Comparison of ENCODE assay signal across 29 cellular contexts in genomic region chrX:85808217-85808616, GRCh38.
"Had no signal": no experiment of that assay in that cellular context is flagged by ENCODE, and none has a peak within 500 bp of the region (broad histone marks: within the 10 kb centered on the region; RNA-seq: fewer than 3 reads in every experiment).

No MANE protein-coding gene starts in this region.

- H3K27me3 Mint-ChIP-seq: activated CD4-positive, alpha-beta memory T cell treated with anti-CD3 and anti-CD28 coated beads, Interleukin-2, amount 10 ng/mL, durations not matched to agents 7 days and 5 days; activated CD4-positive, alpha-beta T cell treated with anti-CD3 and anti-CD28 coated beads, Interleukin-2, amount 10 ng/mL, durations not matched to agents 7 days and 5 days; activated naive CD4-positive, alpha-beta T cell treated with anti-CD3 and anti-CD28 coated beads, Interleukin-2, amount 10 ng/mL, durations not matched to agents 7 days and 5 days; activated naive CD8-positive, alpha-beta T cell treated with anti-CD3 and anti-CD28 coated beads, Interleukin-2, amount 10 ng/mL, durations not matched to agents 7 days and 5 days; central memory CD8-positive, alpha-beta T cell; effector memory CD8-positive, alpha-beta T cell; T-helper 17 cell had no signal

- H3K36me3 ChIP-seq: ascending aorta, heart left ventricle had no signal

- H3K27me3 ChIP-seq: ascending aorta, heart left ventricle had no signal

- DNase-seq: activated CD4-positive, alpha-beta memory T cell treated with anti-CD3 and anti-CD28 coated beads, Interleukin-2, amount 10 ng/mL, durations not matched to agents 7 days and 5 days; activated CD4-positive, alpha-beta T cell treated with anti-CD3 and anti-CD28 coated beads for 1 hour; activated CD4-positive, alpha-beta T cell treated with anti-CD3 and anti-CD28 coated beads for 4 hours; activated CD4-positive, alpha-beta T cell treated with anti-CD3 and anti-CD28 coated beads, Interleukin-2, amount 10 ng/mL, durations not matched to agents 7 days and 5 days; activated CD4-positive, alpha-beta T cell treated with anti-CD3 and anti-CD28 coated beads, Interleukin-2, amount 50 U/mL, for 4 hours; activated CD4-positive, CD25-positive, alpha-beta regulatory T cell; activated CD8-positive, alpha-beta memory T cell treated with anti-CD3 and anti-CD28 coated beads, Interleukin-2, amount 50 U/mL, for 48 hours; activated gamma-delta T cell; activated naive CD4-positive, alpha-beta T cell; activated naive CD4-positive, alpha-beta T cell treated with anti-CD3 and anti-CD28 coated beads, Interleukin-2, amount 10 ng/mL, durations not matched to agents 7 days and 5 days; activated naive CD8-positive, alpha-beta T cell treated with anti-CD3 and anti-CD28 coated beads, Interleukin-2, amount 10 ng/mL, durations not matched to agents 7 days and 5 days; activated T-cell treated with anti-CD3 and anti-CD28 coated beads for 4 hours; activated T-cell treated with anti-CD3 and anti-CD28 coated beads, Interleukin-2, amount 50 U/mL, for 24 hours; activated T-cell treated with anti-CD3 and anti-CD28 coated beads, Interleukin-2, amount 50 U/mL, for 72 hours; cortex of kidney; dermis blood vessel endothelial cell; effector CD4-positive, alpha-beta T cell; effector memory CD8-positive, alpha-beta T cell; foreskin fibroblast; glutamatergic neuron; heart left ventricle; T-helper 1 cell; T-helper 17 cell; T1000 had no signal

- H3K27ac ChIP-seq: ascending aorta, heart left ventricle had no signal

- H3K27ac Mint-ChIP-seq: activated CD4-positive, alpha-beta memory T cell treated with anti-CD3 and anti-CD28 coated beads, Interleukin-2, amount 10 ng/mL, durations not matched to agents 7 days and 5 days; activated CD4-positive, alpha-beta T cell treated with anti-CD3 and anti-CD28 coated beads, Interleukin-2, amount 10 ng/mL, durations not matched to agents 7 days and 5 days; activated naive CD4-positive, alpha-beta T cell treated with anti-CD3 and anti-CD28 coated beads, Interleukin-2, amount 10 ng/mL, durations not matched to agents 7 days and 5 days; activated naive CD4-positive, alpha-beta T cell treated with anti-CD3 and anti-CD28 coated beads, Interleukin-2, amount 50 U/mL, for 72 hours; activated naive CD8-positive, alpha-beta T cell treated with anti-CD3 and anti-CD28 coated beads, Interleukin-2, amount 10 ng/mL, durations not matched to agents 7 days and 5 days; activated T-cell treated with anti-CD3 and anti-CD28 coated beads, Interleukin-2, amount 50 U/mL, for 24 hours; activated T-cell treated with anti-CD3 and anti-CD28 coated beads, Interleukin-2, amount 50 U/mL, for 72 hours; brain; effector memory CD8-positive, alpha-beta T cell; T-helper 17 cell; T-helper 2 cell treated with Interferon-gamma antibody and Interleukin-4, amounts not matched to agents 5 μg/mL and 100 μg/mL, for 36 hours had no signal

- H3K4me3 ChIP-seq: ascending aorta, heart left ventricle had no signal

- H3K4me1 Mint-ChIP-seq: activated CD4-positive, alpha-beta memory T cell treated with anti-CD3 and anti-CD28 coated beads, Interleukin-2, amount 10 ng/mL, durations not matched to agents 7 days and 5 days; activated CD4-positive, alpha-beta T cell treated with anti-CD3 and anti-CD28 coated beads, Interleukin-2, amount 10 ng/mL, durations not matched to agents 7 days and 5 days; activated naive CD4-positive, alpha-beta T cell treated with anti-CD3 and anti-CD28 coated beads, Interleukin-2, amount 10 ng/mL, durations not matched to agents 7 days and 5 days; activated naive CD8-positive, alpha-beta T cell treated with anti-CD3 and anti-CD28 coated beads, Interleukin-2, amount 10 ng/mL, durations not matched to agents 7 days and 5 days; brain; central memory CD8-positive, alpha-beta T cell; T-helper 17 cell had no signal

- H3K36me3 Mint-ChIP-seq: activated naive CD4-positive, alpha-beta T cell treated with anti-CD3 and anti-CD28 coated beads, Interleukin-2, amount 10 ng/mL, durations not matched to agents 7 days and 5 days; activated naive CD8-positive, alpha-beta T cell treated with anti-CD3 and anti-CD28 coated beads, Interleukin-2, amount 10 ng/mL, durations not matched to agents 7 days and 5 days; brain had no signal

- H3K4me1 ChIP-seq: ascending aorta, heart left ventricle had no signal

- H3K4me3 Mint-ChIP-seq: activated CD4-positive, alpha-beta memory T cell treated with anti-CD3 and anti-CD28 coated beads, Interleukin-2, amount 10 ng/mL, durations not matched to agents 7 days and 5 days; activated CD4-positive, alpha-beta T cell treated with anti-CD3 and anti-CD28 coated beads, Interleukin-2, amount 10 ng/mL, durations not matched to agents 7 days and 5 days; activated naive CD4-positive, alpha-beta T cell treated with anti-CD3 and anti-CD28 coated beads, Interleukin-2, amount 10 ng/mL, durations not matched to agents 7 days and 5 days; activated naive CD8-positive, alpha-beta T cell treated with anti-CD3 and anti-CD28 coated beads, Interleukin-2, amount 10 ng/mL, durations not matched to agents 7 days and 5 days; activated T-cell treated with anti-CD3 and anti-CD28 coated beads, Interleukin-2, amount 50 U/mL, for 24 hours; activated T-cell treated with anti-CD3 and anti-CD28 coated beads, Interleukin-2, amount 50 U/mL, for 72 hours; brain; central memory CD8-positive, alpha-beta T cell; effector memory CD8-positive, alpha-beta T cell; T-helper 17 cell; T-helper 2 cell treated with Interferon-gamma antibody and Interleukin-4, amounts not matched to agents 5 μg/mL and 100 μg/mL, for 36 hours had no signal
